ENCODE assay signal across 1 cellular context in the genomic region with DNA sequence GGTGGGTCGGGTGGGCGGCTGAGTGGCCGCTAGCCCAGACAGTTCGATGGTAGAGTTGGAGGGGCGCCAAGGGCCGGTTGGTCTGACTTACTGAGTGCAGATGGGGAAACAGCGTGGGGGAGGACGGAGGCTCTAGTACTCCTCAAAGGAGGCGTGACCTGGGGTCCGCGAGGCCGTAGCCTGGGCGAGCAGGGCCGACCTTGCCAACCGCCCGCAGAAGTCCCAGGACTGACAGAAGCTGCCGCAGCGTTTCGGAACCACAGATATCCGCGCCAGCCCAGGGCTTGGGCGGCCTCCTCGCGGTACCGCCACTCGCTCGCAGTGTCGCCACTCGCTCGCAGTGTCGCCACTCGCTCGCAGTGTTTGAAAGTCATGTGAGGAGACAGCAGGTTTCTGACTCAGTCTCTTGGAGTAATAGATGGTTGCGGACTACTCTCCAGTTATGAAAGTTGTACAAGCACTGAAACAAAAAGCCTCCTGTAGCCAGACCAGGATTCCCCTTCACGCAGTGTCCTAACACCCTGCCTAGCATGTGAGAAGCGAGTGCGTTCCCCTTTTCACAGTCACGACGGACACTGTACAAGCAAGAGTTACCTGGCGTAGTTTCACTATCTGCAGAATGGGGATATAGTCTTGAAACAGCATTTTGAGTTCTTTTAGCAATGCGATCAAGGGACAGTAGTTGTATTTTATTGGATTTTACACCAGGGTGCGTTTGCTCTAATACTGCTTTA.
TF ChIP-seq lines count a peak whose summit lies in the region.

No MANE protein-coding gene starts in this region.

TF ChIP-seq in HepG2, 621 proteins besides CTCF, POLR2A, EP300 and RAD21 (continued from another document and continues in another):
- TF ChIP-seq ZNF136 (CRISPR knock-in tag; IDR thresholded peaks at IDR 0.05; ENCODE audit: low read depth) (no peak), MIXL1 (CRISPR knock-in tag; IDR thresholded peaks at IDR 0.05) (no peak), CENPT (CRISPR knock-in tag; IDR thresholded peaks at IDR 0.05; ENCODE audit: low read depth) (no peak), CREB1 (IDR thresholded peaks at IDR 0.05) (no peak), CREB1 (CRISPR knock-in tag; IDR thresholded peaks at IDR 0.05) (no peak), KLF12 (CRISPR knock-in tag; IDR thresholded peaks at IDR 0.05; ENCODE audit: borderline replicate concordance) (0 out of 2 replicates have a peak, but pooled peaks have one; percentile 37), KAT8 (CRISPR knock-in tag; IDR thresholded peaks at IDR 0.05) (no peak), XRCC5 (optimal IDR thresholded peaks at IDR 0.05; ENCODE audit: low read length) (peak; percentile 26), ZNF547 (CRISPR knock-in tag; IDR thresholded peaks at IDR 0.05) (no peak), KDM1A (CRISPR knock-in tag; IDR thresholded peaks at IDR 0.05) (peak; percentile 80), ZNF549 (CRISPR knock-in tag; IDR thresholded peaks at IDR 0.05) (no peak), THYN1 (CRISPR knock-in tag; IDR thresholded peaks at IDR 0.05; ENCODE audit: borderline replicate concordance, low read depth) (no peak), ZNF121 (CRISPR knock-in tag; IDR thresholded peaks at IDR 0.05) (no peak), IRF2 (CRISPR knock-in tag; IDR thresholded peaks at IDR 0.05) (no peak), MEIS1 (CRISPR knock-in tag; IDR thresholded peaks at IDR 0.05; ENCODE audit: borderline replicate concordance) (0 out of 2 replicates have a peak, but pooled peaks have one; percentile 44), ZNF441 (CRISPR knock-in tag; IDR thresholded peaks at IDR 0.05; ENCODE audit: borderline replicate concordance) (no peak), ZNF556 (CRISPR knock-in tag; IDR thresholded peaks at IDR 0.05; ENCODE audit: borderline replicate concordance) (0 out of 2 replicates have a peak, but pooled peaks have one; percentile 29), CC2D1A (CRISPR knock-in tag; IDR thresholded peaks at IDR 0.05) (no peak), ZNF768 (CRISPR knock-in tag; IDR thresholded peaks at IDR 0.05) (no peak), ZNF552 (CRISPR knock-in tag; IDR thresholded peaks at IDR 0.05; ENCODE audit: borderline replicate concordance) (no peak), SALL1 (CRISPR knock-in tag; IDR thresholded peaks at IDR 0.05) (peak; percentile 59; the same call in 1 of the 2 replicates), KDM2A (CRISPR knock-in tag; IDR thresholded peaks at IDR 0.05; ENCODE audit: borderline replicate concordance, low read depth) (peak; percentile 87), ZNF326 (CRISPR knock-in tag; IDR thresholded peaks at IDR 0.05; ENCODE audit: borderline replicate concordance) (no peak), TEAD2 (CRISPR knock-in tag; IDR thresholded peaks at IDR 0.05) (no peak), ZNF33A (CRISPR knock-in tag; IDR thresholded peaks at IDR 0.05; ENCODE audit: borderline replicate concordance) (no peak), ZFP36 (IDR thresholded peaks at IDR 0.05; ENCODE audit: borderline replicate concordance, low read depth, low read length, partially characterized antibody) (no peak), MAZ (IDR thresholded peaks at IDR 0.05; ENCODE audit: borderline replicate concordance, low read depth, low read length) (no peak), MAZ (CRISPR knock-in tag; IDR thresholded peaks at IDR 0.05; ENCODE audit: low read depth) (peak; percentile 44; the same call in 1 of the 2 replicates), HNF4G (IDR thresholded peaks at IDR 0.05; ENCODE audit: borderline replicate concordance, low read depth, low read length) (no peak), HNF4G (CRISPR knock-in tag; IDR thresholded peaks at IDR 0.05; ENCODE audit: borderline replicate concordance, low read depth) (no peak), ZSCAN20 (CRISPR knock-in tag; IDR thresholded peaks at IDR 0.05; ENCODE audit: borderline replicate concordance) (peak; percentile 71; the same call in 1 of the 2 replicates), RBFOX2 (IDR thresholded peaks at IDR 0.05; ENCODE audit: low read depth, low read length) (0 out of 2 replicates have a peak, but pooled peaks have one; percentile 27), ZNF652 (CRISPR knock-in tag; IDR thresholded peaks at IDR 0.05; ENCODE audit: borderline replicate concordance, low read depth) (no peak), ZNF207 (IDR thresholded peaks at IDR 0.05; ENCODE audit: borderline replicate concordance) (no peak), SNAPC2 (CRISPR knock-in tag; IDR thresholded peaks at IDR 0.05) (no peak), SP5 (CRISPR knock-in tag; IDR thresholded peaks at IDR 0.05; ENCODE audit: borderline replicate concordance, low read depth) (no peak), ZNF180 (CRISPR knock-in tag; IDR thresholded peaks at IDR 0.05; ENCODE audit: borderline replicate concordance, low read depth) (no peak), WIZ (CRISPR knock-in tag; IDR thresholded peaks at IDR 0.05) (no peak), FOXC1 (CRISPR knock-in tag; IDR thresholded peaks at IDR 0.05; ENCODE audit: borderline replicate concordance) (peak; percentile 46; the same call in 1 of the 2 replicates), RCOR2 (CRISPR knock-in tag; IDR thresholded peaks at IDR 0.05) (no peak), ELF1 (CRISPR knock-in tag; IDR thresholded peaks at IDR 0.05) (no peak), SIX4 (CRISPR knock-in tag; IDR thresholded peaks at IDR 0.05) (no peak), PHF5A (CRISPR knock-in tag; IDR thresholded peaks at IDR 0.05; ENCODE audit: low read depth, unreplicated experiment) (no peak), THAP11 (CRISPR knock-in tag; IDR thresholded peaks at IDR 0.05) (peak; percentile 25; the same call in 1 of the 2 replicates)
- TF ChIP-seq, protein P1, sequence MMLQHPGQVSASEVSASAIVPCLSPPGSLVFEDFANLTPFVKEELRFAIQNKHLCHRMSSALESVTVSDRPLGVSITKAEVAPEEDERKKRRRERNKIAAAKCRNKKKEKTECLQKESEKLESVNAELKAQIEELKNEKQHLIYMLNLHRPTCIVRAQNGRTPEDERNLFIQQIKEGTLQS (CRISPR knock-in tag; IDR thresholded peaks at IDR 0.05), result no peak
- TF ChIP-seq, protein P2, sequence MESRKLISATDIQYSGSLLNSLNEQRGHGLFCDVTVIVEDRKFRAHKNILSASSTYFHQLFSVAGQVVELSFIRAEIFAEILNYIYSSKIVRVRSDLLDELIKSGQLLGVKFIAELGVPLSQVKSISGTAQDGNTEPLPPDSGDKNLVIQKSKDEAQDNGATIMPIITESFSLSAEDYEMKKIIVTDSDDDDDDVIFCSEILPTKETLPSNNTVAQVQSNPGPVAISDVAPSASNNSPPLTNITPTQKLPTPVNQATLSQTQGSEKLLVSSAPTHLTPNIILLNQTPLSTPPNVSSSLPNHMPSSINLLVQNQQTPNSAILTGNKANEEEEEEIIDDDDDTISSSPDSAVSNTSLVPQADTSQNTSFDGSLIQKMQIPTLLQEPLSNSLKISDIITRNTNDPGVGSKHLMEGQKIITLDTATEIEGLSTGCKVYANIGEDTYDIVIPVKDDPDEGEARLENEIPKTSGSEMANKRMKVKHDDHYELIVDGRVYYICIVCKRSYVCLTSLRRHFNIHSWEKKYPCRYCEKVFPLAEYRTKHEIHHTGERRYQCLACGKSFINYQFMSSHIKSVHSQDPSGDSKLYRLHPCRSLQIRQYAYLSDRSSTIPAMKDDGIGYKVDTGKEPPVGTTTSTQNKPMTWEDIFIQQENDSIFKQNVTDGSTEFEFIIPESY (CRISPR knock-in tag; IDR thresholded peaks at IDR 0.05), result no peak
- TF ChIP-seq, protein P3, sequence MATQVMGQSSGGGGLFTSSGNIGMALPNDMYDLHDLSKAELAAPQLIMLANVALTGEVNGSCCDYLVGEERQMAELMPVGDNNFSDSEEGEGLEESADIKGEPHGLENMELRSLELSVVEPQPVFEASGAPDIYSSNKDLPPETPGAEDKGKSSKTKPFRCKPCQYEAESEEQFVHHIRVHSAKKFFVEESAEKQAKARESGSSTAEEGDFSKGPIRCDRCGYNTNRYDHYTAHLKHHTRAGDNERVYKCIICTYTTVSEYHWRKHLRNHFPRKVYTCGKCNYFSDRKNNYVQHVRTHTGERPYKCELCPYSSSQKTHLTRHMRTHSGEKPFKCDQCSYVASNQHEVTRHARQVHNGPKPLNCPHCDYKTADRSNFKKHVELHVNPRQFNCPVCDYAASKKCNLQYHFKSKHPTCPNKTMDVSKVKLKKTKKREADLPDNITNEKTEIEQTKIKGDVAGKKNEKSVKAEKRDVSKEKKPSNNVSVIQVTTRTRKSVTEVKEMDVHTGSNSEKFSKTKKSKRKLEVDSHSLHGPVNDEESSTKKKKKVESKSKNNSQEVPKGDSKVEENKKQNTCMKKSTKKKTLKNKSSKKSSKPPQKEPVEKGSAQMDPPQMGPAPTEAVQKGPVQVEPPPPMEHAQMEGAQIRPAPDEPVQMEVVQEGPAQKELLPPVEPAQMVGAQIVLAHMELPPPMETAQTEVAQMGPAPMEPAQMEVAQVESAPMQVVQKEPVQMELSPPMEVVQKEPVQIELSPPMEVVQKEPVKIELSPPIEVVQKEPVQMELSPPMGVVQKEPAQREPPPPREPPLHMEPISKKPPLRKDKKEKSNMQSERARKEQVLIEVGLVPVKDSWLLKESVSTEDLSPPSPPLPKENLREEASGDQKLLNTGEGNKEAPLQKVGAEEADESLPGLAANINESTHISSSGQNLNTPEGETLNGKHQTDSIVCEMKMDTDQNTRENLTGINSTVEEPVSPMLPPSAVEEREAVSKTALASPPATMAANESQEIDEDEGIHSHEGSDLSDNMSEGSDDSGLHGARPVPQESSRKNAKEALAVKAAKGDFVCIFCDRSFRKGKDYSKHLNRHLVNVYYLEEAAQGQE (IDR thresholded peaks at IDR 0.05; ENCODE audit: borderline replicate concordance in 1 of 2, low read depth in 1 of 2, low read length in 2 of 2), result no peak
- TF ChIP-seq, protein P4, sequence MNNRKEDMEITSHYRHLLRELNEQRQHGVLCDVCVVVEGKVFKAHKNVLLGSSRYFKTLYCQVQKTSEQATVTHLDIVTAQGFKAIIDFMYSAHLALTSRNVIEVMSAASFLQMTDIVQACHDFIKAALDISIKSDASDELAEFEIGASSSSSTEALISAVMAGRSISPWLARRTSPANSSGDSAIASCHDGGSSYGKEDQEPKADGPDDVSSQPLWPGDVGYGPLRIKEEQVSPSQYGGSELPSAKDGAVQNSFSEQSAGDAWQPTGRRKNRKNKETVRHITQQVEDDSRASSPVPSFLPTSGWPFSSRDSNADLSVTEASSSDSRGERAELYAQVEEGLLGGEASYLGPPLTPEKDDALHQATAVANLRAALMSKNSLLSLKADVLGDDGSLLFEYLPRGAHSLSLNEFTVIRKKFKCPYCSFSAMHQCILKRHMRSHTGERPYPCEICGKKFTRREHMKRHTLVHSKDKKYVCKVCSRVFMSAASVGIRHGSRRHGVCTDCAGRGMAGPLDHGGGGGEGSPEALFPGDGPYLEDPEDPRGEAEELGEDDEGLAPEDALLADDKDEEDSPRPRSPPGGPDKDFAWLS (CRISPR knock-in tag; IDR thresholded peaks at IDR 0.05; ENCODE audit: borderline replicate concordance), result no peak
- TF ChIP-seq, protein P5, sequence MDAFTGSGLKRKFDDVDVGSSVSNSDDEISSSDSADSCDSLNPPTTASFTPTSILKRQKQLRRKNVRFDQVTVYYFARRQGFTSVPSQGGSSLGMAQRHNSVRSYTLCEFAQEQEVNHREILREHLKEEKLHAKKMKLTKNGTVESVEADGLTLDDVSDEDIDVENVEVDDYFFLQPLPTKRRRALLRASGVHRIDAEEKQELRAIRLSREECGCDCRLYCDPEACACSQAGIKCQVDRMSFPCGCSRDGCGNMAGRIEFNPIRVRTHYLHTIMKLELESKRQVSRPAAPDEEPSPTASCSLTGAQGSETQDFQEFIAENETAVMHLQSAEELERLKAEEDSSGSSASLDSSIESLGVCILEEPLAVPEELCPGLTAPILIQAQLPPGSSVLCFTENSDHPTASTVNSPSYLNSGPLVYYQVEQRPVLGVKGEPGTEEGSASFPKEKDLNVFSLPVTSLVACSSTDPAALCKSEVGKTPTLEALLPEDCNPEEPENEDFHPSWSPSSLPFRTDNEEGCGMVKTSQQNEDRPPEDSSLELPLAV (CRISPR knock-in tag; conservative IDR thresholded peaks at IDR 0.05; ENCODE audit: low read depth), result no peak
- TF ChIP-seq, protein P6, sequence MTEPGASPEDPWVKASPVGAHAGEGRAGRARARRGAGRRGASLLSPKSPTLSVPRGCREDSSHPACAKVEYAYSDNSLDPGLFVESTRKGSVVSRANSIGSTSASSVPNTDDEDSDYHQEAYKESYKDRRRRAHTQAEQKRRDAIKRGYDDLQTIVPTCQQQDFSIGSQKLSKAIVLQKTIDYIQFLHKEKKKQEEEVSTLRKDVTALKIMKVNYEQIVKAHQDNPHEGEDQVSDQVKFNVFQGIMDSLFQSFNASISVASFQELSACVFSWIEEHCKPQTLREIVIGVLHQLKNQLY (CRISPR knock-in tag; IDR thresholded peaks at IDR 0.05), result no peak
- TF ChIP-seq, protein P7, sequence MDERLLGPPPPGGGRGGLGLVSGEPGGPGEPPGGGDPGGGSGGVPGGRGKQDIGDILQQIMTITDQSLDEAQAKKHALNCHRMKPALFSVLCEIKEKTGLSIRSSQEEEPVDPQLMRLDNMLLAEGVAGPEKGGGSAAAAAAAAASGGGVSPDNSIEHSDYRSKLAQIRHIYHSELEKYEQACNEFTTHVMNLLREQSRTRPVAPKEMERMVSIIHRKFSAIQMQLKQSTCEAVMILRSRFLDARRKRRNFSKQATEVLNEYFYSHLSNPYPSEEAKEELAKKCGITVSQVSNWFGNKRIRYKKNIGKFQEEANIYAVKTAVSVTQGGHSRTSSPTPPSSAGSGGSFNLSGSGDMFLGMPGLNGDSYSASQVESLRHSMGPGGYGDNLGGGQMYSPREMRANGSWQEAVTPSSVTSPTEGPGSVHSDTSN (CRISPR knock-in tag; IDR thresholded peaks at IDR 0.05), result no peak
- TF ChIP-seq, protein P8, sequence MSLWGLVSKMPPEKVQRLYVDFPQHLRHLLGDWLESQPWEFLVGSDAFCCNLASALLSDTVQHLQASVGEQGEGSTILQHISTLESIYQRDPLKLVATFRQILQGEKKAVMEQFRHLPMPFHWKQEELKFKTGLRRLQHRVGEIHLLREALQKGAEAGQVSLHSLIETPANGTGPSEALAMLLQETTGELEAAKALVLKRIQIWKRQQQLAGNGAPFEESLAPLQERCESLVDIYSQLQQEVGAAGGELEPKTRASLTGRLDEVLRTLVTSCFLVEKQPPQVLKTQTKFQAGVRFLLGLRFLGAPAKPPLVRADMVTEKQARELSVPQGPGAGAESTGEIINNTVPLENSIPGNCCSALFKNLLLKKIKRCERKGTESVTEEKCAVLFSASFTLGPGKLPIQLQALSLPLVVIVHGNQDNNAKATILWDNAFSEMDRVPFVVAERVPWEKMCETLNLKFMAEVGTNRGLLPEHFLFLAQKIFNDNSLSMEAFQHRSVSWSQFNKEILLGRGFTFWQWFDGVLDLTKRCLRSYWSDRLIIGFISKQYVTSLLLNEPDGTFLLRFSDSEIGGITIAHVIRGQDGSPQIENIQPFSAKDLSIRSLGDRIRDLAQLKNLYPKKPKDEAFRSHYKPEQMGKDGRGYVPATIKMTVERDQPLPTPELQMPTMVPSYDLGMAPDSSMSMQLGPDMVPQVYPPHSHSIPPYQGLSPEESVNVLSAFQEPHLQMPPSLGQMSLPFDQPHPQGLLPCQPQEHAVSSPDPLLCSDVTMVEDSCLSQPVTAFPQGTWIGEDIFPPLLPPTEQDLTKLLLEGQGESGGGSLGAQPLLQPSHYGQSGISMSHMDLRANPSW (CRISPR knock-in tag; IDR thresholded peaks at IDR 0.05; ENCODE audit: borderline replicate concordance), result no peak
